8 cellular contexts compared by ENCODE assay signal in genomic region chr6:134035823-134036296, GRCh38. TPM values are rescaled to one million over a fixed set of nuclear protein-coding genes. Genes with fewer than 3 reads are reported as not detected.
DNase-seq lines count a peak whose midpoint lies in the region; ATAC-seq and TF ChIP-seq lines count a peak whose summit lies in the region.

No MANE protein-coding gene starts in this region.

- H3K4me3 ChIP-seq in fibroblast of lung (replicated peaks in 1 of 4; ENCODE audit: control extremely low read depth in 1 of 4, insufficient read depth in 1 of 4, low read depth in 3 of 4, low read length in 4 of 4) (no peak overlapping the region), coronary artery (no peak overlapping the region)

- H3K27ac Mint-ChIP-seq in type B pancreatic cell, result peak overlapping the region; percentile 83

- H3K4me1 Mint-ChIP-seq in type B pancreatic cell (ENCODE audit: unreplicated experiment), result peaks cover 14% of the 10 kb centered on the region

- no peak overlapping the region for H3K4me3 Mint-ChIP-seq in type B pancreatic cell

- H3K36me3 ChIP-seq in fibroblast of lung (ENCODE audit: control insufficient read depth, insufficient read depth, low read length), result no peaks in the 10 kb centered on the region

- H3K36me3 Mint-ChIP-seq in type B pancreatic cell, result no peaks in the 10 kb centered on the region

- H3K79me2 ChIP-seq in fibroblast of lung (ENCODE audit: control insufficient read depth, insufficient read depth, low read length), result no peaks in the 10 kb centered on the region

- no peaks in the 10 kb centered on the region for H3K9me3 Mint-ChIP-seq in type B pancreatic cell

- ATAC-seq in HG03432 (IDR thresholded peaks at IDR 0.05; ENCODE audit: unreplicated experiment), result peak; percentile 86
- ATAC-seq in GM19023 (IDR thresholded peaks at IDR 0.05; ENCODE audit: unreplicated experiment), result no peak

- H3K4me2 ChIP-seq in fibroblast of lung (ENCODE audit: extremely low read depth, insufficient read depth, low read length), result no peak overlapping the region

- no peaks in the 10 kb centered on the region for H4K20me1 ChIP-seq in fibroblast of lung (ENCODE audit: control insufficient read depth, extremely low read depth, insufficient read depth, low read length)

- H3K4me1 ChIP-seq in fibroblast of lung (ENCODE audit: control insufficient read depth, extremely low read depth, insufficient read depth, low read length), result no peaks in the 10 kb centered on the region

- H3K9ac ChIP-seq in fibroblast of lung (ENCODE audit: insufficient read depth, low read length), result no peak overlapping the region

- H3K27ac ChIP-seq in fibroblast of lung (ENCODE audit: insufficient read depth, low read length), result no peak overlapping the region
- H3K27ac ChIP-seq in coronary artery, result no peak overlapping the region

- H3K27me3 Mint-ChIP-seq in type B pancreatic cell, result no peaks in the 10 kb centered on the region

- DNase-seq in EL, result peak; percentile 36
- DNase-seq in NOMO-1 treated with dmso at 0.1 percent for 144 hours (lab: John Stamatoyannopoulos, UW; ENCODE audit: unreplicated experiment), result peak; percentile 12
- peak; percentile 59 to 92 for DNase-seq in fibroblast of lung (ENCODE audit: low read depth in 2 of 2)
- DNase-seq in type B pancreatic cell (ENCODE audit: extremely low spot score, unreplicated experiment), result no peak
- no peak for DNase-seq in coronary artery (ENCODE audit: low spot score)
- no peak for DNase-seq in GM13976 (ENCODE audit: low spot score)

- no peaks in the 10 kb centered on the region for H3K9me3 ChIP-seq in fibroblast of lung (ENCODE audit: control insufficient read depth, insufficient read depth, low read depth, low read length)

- H2AFZ ChIP-seq in fibroblast of lung (ENCODE audit: low read length), result no peak overlapping the region

- TF ChIP-seq CTCF in fibroblast of lung (conservative IDR thresholded peaks at IDR 0.05 in 1 of 2, IDR thresholded peaks at IDR 0.05 in 1 of 2; ENCODE audit: low read depth in 1 of 2, low read length in 2 of 2), result no peak
- no peak for TF ChIP-seq CTCF in type B pancreatic cell (conservative IDR thresholded peaks at IDR 0.05)
- TF ChIP-seq CTCF in coronary artery (IDR thresholded peaks at IDR 0.05), result no peak
- no peak for TF ChIP-seq CTCF in GM13976 (IDR thresholded peaks at IDR 0.05; ENCODE audit: borderline replicate concordance, control extremely low read depth, extremely low read depth, insufficient read depth, missing control alignments)

- in situ Hi-C loops in GM13976 (cut with MboI; ENCODE audit: low sequenced_read_pairs, unreplicated experiment), result no loop called here

- H3K27me3 ChIP-seq in fibroblast of lung (ENCODE audit: control insufficient read depth, insufficient read depth, low read length), result no peaks in the 10 kb centered on the region

RNA-seq across cellular contexts. Expression of gene SLC2A12, which starts 16.6 kb away (rescaled TPM):
- total RNA-seq in fibroblast of lung, result 4.6 and 10.1 TPM in 2 replicates
- 3.2 and 7.0 TPM in 2 replicates for polyA plus RNA-seq in fibroblast of lung
- 1.5 and 3.1 TPM in 2 replicates for polyA plus RNA-seq in fibroblast of lung (2012)
- 1.0 and 1.8 TPM in 2 replicates for polyA minus RNA-seq in fibroblast of lung (ENCODE audit: low replicate concordance)
- 2.7 and 5.5 TPM in 2 replicates for total RNA-seq in type B pancreatic cell (ENCODE audit: low replicate concordance)

Comparison
In these comparisons a context has a peak if more than half of its experiments do, and no peak if none do; other contexts are left out.
1. DNase-seq: peak in EL (single experiment), NOMO-1 treated with dmso at 0.1 percent for 144 hours (single experiment) and fibroblast of lung (2 of 2); none in type B pancreatic cell (single experiment), coronary artery (single experiment) and GM13976 (single experiment).